24 cellular contexts compared by ENCODE assay signal in the genomic region with DNA sequence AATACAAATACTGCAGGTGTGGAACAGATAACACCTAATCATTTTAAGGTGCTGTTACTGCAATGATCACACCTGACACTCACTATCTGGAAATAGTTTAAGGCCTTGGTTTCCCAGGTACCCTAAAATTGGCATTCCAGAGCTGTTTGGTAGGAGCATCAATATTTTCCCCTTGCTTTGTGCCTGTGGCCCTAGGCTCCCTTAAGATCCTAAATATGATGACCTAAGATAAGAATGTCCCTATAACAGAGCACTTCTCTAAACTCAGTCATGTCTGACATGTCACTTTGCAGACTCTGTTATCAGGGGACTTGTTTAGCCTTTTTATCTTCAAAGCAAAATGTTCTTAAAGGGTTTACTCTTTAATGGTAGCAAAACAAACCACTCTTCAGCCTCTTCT.
"Had no signal": no experiment of that assay in that cellular context is flagged by ENCODE, and none has a peak within 500 bp of the region (broad histone marks: within the 10 kb centered on the region; RNA-seq: fewer than 3 reads in every experiment).

No MANE protein-coding gene starts in this region.

- H3K4me1 ChIP-seq: SJSA1 had no signal

- H3K27ac ChIP-seq: SJSA1, SK-N-MC had no signal

- DNase-seq: Karpas-422, KG1, MG63, NCI-H1092, NCI-H1105 treated with DMSO at 0.1 percent for 48 hours, NCI-H1417 treated with DMSO at 0.1 percent for 48 hours, NCI-H146, NCI-H1694 treated with DMSO at 0.1 percent for 48 hours, NCI-H1930, NCI-H2081, NCI-H2107, NCI-H2171, NCI-H226, NCI-H446, NCI-H510A, NCI-H524 treated with DMSO at 0.1 percent for 48 hours, NCI-H69, NCI-H774, Right ventricle myocardium superior, RPMI8226, SIG-M5, SW 1271 had no signal

- H3K36me3 ChIP-seq: SJSA1 had no signal

- H3K27me3 ChIP-seq: MG63, SJSA1 had no signal

- H3K9me3 ChIP-seq: SJSA1 had no signal

- H3K4me3 ChIP-seq: MG63, SJSA1, SK-N-MC had no signal
